Comparison of ENCODE assay signal across 8 cellular contexts in genomic region chr1:226082959-226083302, GRCh38. TPM values are rescaled to one million over a fixed set of nuclear protein-coding genes. Genes with fewer than 3 reads are reported as not detected.
DNase-seq lines count a peak whose midpoint lies in the region; ATAC-seq and TF ChIP-seq lines count a peak whose summit lies in the region.

No MANE protein-coding gene starts in this region.

- H3F3A ChIP-seq in neural progenitor cell (ENCODE audit: low read depth), result peaks cover 21% of the 10 kb centered on the region

- no peak for DNase-seq in CD4-positive, alpha-beta memory T cell
- DNase-seq in fibroblast of villous mesenchyme (ENCODE audit: low read depth), result peak; percentile 54
- peak; percentile 76 for DNase-seq in neural progenitor cell (ENCODE audit: low spot score)
- no peak for DNase-seq in activated CD4-positive, CD25-positive, alpha-beta regulatory T cell (lab: John Stamatoyannopoulos, UW)
- no peak for DNase-seq in HPDE6-E6E7 (ENCODE audit: extremely low spot score)

- peaks cover 14% of the 10 kb centered on the region for H3K4me1 ChIP-seq in CD4-positive, alpha-beta memory T cell (ENCODE audit: insufficient read depth, low read length)
- peaks cover 5% of the 10 kb centered on the region for H3K4me1 ChIP-seq in neural progenitor cell

- H3K9me3 ChIP-seq in CD4-positive, alpha-beta memory T cell (ENCODE audit: control insufficient read depth in 1 of 2, low read length in 2 of 2), result no peaks in the 10 kb centered on the region
- no peaks in the 10 kb centered on the region for H3K9me3 ChIP-seq in neural progenitor cell (ENCODE audit: low read depth)

- H3K4me2 ChIP-seq in neural progenitor cell, result peak overlapping the region; percentile 87

- intact Hi-C loops in CD4-positive, alpha-beta memory T cell (cut with micrococcal nuclease), result loop anchor here (1.0 to 5.0 kb wide), 3 partner anchors 19 to 39 kb away; no protein-coding TSS in a partner anchor

- H3K9me3 Mint-ChIP-seq in CD4-positive, alpha-beta memory T cell, result no peaks in the 10 kb centered on the region
- H3K9me3 Mint-ChIP-seq in neural progenitor cell, result no peaks in the 10 kb centered on the region

- H3K4me3 Mint-ChIP-seq in CD4-positive, alpha-beta memory T cell, result peak overlapping the region; percentile 85 to 98 (median 90)
- H3K4me3 Mint-ChIP-seq in neural progenitor cell, result peak overlapping the region; percentile 93

- H3K79me2 ChIP-seq in neural progenitor cell (ENCODE audit: low read depth), result no peaks in the 10 kb centered on the region

- POLR2A ChIA-PET in CD4-positive, alpha-beta memory T cell (lab: Charles Lee; ENCODE audit: partially characterized antibody), result interaction anchor here (0.8 to 3.7 kb wide), 13 partner anchors 7 to 305 kb away, joined by 3 to 47 read pairs (median 5); partner anchors contain the start of genes ACBD3, H3-3A, SDE2 and SRP9

- no peaks in the 10 kb centered on the region for H3K36me3 ChIP-seq in CD4-positive, alpha-beta memory T cell (ENCODE audit: insufficient read depth, low read length)
- H3K36me3 ChIP-seq in neural progenitor cell, result no peaks in the 10 kb centered on the region

- H3K36me3 Mint-ChIP-seq in CD4-positive, alpha-beta memory T cell, result peaks cover 0 to 2% of the 10 kb centered on the region in 2 donors
- H3K36me3 Mint-ChIP-seq in neural progenitor cell, result no peaks in the 10 kb centered on the region

- no peak for TF ChIP-seq CTCF in WI38 (IDR thresholded peaks at IDR 0.05; ENCODE audit: low read depth, low read length)
- no peak for TF ChIP-seq CTCF in fibroblast of villous mesenchyme (IDR thresholded peaks at IDR 0.05; ENCODE audit: insufficient read depth, low read depth, low read length)
- no peak for TF ChIP-seq CTCF in neural progenitor cell (IDR thresholded peaks at IDR 0.05)

- no peak overlapping the region for H3K9ac ChIP-seq in neural progenitor cell

- H3K27ac ChIP-seq in CD4-positive, alpha-beta memory T cell (ENCODE audit: low read depth, low read length), result peak overlapping the region; percentile 48
- no peak overlapping the region for H3K27ac ChIP-seq in neural progenitor cell

- peaks cover 4 to 11% (median 7%) of the 10 kb centered on the region in 4 donors for H3K4me1 Mint-ChIP-seq in CD4-positive, alpha-beta memory T cell
- peaks cover 6% of the 10 kb centered on the region for H3K4me1 Mint-ChIP-seq in neural progenitor cell

- H3K4me3 ChIP-seq in CD4-positive, alpha-beta memory T cell (ENCODE audit: low read length in 2 of 2), result peak overlapping the region; percentile 36 to 69
- H3K4me3 ChIP-seq in WI38 (ENCODE audit: low read depth, low read length) (peak overlapping the region; percentile 71), fibroblast of villous mesenchyme (ENCODE audit: low read depth, low read length) (peak overlapping the region; percentile 75), neural progenitor cell (peak overlapping the region; percentile 67)

- peak overlapping the region in 3 of 7 donors; percentile 13 to 81 (median 73) for H3K27ac Mint-ChIP-seq in CD4-positive, alpha-beta memory T cell
- H3K27ac Mint-ChIP-seq in neural progenitor cell, result no peak overlapping the region

- H2AFZ ChIP-seq in neural progenitor cell (replicated peaks), result peak overlapping the region; percentile 94

- no peaks in the 10 kb centered on the region for H3K27me3 ChIP-seq in CD4-positive, alpha-beta memory T cell (ENCODE audit: insufficient read depth, low read length)
- peaks cover 40% of the 10 kb centered on the region for H3K27me3 ChIP-seq in neural progenitor cell

- peak; percentile 34 for ATAC-seq in GM19455 (IDR thresholded peaks at IDR 0.05; ENCODE audit: unreplicated experiment)
- ATAC-seq in HG03469 (IDR thresholded peaks at IDR 0.05; ENCODE audit: unreplicated experiment), result peak; percentile 6

- CTCF ChIA-PET in CD4-positive, alpha-beta memory T cell (lab: Charles Lee; ENCODE audit: partially characterized antibody), result interaction anchor here (0.8 to 3.1 kb wide), 9 partner anchors 13 to 116 kb away, joined by 3 to 26 read pairs (median 4); no protein-coding TSS in a partner anchor

- no peaks in the 10 kb centered on the region for H3K27me3 Mint-ChIP-seq in CD4-positive, alpha-beta memory T cell
- peaks cover 9% of the 10 kb centered on the region for H3K27me3 Mint-ChIP-seq in neural progenitor cell (ENCODE audit: insufficient read depth, low read depth)

- H4K20me1 ChIP-seq in neural progenitor cell (ENCODE audit: low read depth), result no peaks in the 10 kb centered on the region

RNA-seq across cellular contexts. Expression of gene H3-3A, which starts 20.4 kb away (rescaled TPM):
- 100 to 1,000 TPM; 391 to 397 TPM for total RNA-seq in CD4-positive, alpha-beta memory T cell
- polyA plus RNA-seq in CD4-positive, alpha-beta memory T cell, result 100 to 1,000 TPM; 639 to 695 TPM
- total RNA-seq in fibroblast of villous mesenchyme (107 and 148 TPM in 2 replicates), neural progenitor cell (ENCODE audit: low replicate concordance) (1,442 and 1,689 TPM in 2 replicates)

Comparison
In these comparisons a context has a peak if more than half of its experiments do, and no peak if none do; other contexts are left out.
1. DNase-seq: peak in fibroblast of villous mesenchyme (single experiment) and neural progenitor cell (single experiment); none in CD4-positive, alpha-beta memory T cell (0 of 5), activated CD4-positive, CD25-positive, alpha-beta regulatory T cell (0 of 4) and HPDE6-E6E7 (single experiment).
2. Peak in every context shown above with its lines, with median percentiles within 50 percentile points of each other: H3K4me3 ChIP-seq.